2 cellular contexts compared by ENCODE assay signal in genomic region chr15:74133071-74133702, GRCh38.
TF ChIP-seq lines count a peak whose summit lies in the region.

No MANE protein-coding gene starts in this region.

TF ChIP-seq in WTC11, 78 proteins besides CTCF, POLR2A, EP300 and RAD21 (continued from another document and continues in another):
- TF ChIP-seq, protein P1, sequence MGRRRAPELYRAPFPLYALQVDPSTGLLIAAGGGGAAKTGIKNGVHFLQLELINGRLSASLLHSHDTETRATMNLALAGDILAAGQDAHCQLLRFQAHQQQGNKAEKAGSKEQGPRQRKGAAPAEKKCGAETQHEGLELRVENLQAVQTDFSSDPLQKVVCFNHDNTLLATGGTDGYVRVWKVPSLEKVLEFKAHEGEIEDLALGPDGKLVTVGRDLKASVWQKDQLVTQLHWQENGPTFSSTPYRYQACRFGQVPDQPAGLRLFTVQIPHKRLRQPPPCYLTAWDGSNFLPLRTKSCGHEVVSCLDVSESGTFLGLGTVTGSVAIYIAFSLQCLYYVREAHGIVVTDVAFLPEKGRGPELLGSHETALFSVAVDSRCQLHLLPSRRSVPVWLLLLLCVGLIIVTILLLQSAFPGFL (CRISPR knock-in tag; IDR thresholded peaks at IDR 0.05; ENCODE audit: borderline replicate concordance) = no peak
- TF ChIP-seq AR (CRISPR knock-in tag; IDR thresholded peaks at IDR 0.05) (no peak), TP53 (CRISPR knock-in tag; IDR thresholded peaks at IDR 0.05) (peak; percentile 70; the same call in 1 of the 2 replicates), JUN (CRISPR knock-in tag; IDR thresholded peaks at IDR 0.05) (no peak), RELA (CRISPR knock-in tag; IDR thresholded peaks at IDR 0.05; ENCODE audit: borderline replicate concordance) (0 out of 2 replicates have a peak, but pooled peaks have one; percentile 28), ZNF232 (CRISPR knock-in tag; IDR thresholded peaks at IDR 0.05) (no peak), ZNF281 (CRISPR knock-in tag; IDR thresholded peaks at IDR 0.05) (peak; percentile 83), NR3C1 (CRISPR knock-in tag; conservative IDR thresholded peaks at IDR 0.05; ENCODE audit: low read depth) (peak; percentile 84; the same call in 1 of the 2 replicates), SP1 (CRISPR knock-in tag; conservative IDR thresholded peaks at IDR 0.05) (no peak), ZNF423 (CRISPR knock-in tag; IDR thresholded peaks at IDR 0.05) (no peak)
- TF ChIP-seq, protein P2, sequence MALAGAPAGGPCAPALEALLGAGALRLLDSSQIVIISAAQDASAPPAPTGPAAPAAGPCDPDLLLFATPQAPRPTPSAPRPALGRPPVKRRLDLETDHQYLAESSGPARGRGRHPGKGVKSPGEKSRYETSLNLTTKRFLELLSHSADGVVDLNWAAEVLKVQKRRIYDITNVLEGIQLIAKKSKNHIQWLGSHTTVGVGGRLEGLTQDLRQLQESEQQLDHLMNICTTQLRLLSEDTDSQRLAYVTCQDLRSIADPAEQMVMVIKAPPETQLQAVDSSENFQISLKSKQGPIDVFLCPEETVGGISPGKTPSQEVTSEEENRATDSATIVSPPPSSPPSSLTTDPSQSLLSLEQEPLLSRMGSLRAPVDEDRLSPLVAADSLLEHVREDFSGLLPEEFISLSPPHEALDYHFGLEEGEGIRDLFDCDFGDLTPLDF (CRISPR knock-in tag; IDR thresholded peaks at IDR 0.05) = 0 out of 2 replicates have a peak, but pooled peaks have one; percentile 29
- TF ChIP-seq, protein P3, sequence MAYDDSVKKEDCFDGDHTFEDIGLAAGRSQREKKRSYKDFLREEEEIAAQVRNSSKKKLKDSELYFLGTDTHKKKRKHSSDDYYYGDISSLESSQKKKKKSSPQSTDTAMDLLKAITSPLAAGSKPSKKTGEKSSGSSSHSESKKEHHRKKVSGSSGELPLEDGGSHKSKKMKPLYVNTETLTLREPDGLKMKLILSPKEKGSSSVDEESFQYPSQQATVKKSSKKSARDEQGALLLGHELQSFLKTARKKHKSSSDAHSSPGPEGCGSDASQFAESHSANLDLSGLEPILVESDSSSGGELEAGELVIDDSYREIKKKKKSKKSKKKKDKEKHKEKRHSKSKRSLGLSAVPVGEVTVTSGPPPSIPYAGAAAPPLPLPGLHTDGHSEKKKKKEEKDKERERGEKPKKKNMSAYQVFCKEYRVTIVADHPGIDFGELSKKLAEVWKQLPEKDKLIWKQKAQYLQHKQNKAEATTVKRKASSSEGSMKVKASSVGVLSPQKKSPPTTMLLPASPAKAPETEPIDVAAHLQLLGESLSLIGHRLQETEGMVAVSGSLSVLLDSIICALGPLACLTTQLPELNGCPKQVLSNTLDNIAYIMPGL (CRISPR knock-in tag; IDR thresholded peaks at IDR 0.05) = peak; percentile 67; the same call in 1 of the 2 replicates
- TF ChIP-seq, protein P4, sequence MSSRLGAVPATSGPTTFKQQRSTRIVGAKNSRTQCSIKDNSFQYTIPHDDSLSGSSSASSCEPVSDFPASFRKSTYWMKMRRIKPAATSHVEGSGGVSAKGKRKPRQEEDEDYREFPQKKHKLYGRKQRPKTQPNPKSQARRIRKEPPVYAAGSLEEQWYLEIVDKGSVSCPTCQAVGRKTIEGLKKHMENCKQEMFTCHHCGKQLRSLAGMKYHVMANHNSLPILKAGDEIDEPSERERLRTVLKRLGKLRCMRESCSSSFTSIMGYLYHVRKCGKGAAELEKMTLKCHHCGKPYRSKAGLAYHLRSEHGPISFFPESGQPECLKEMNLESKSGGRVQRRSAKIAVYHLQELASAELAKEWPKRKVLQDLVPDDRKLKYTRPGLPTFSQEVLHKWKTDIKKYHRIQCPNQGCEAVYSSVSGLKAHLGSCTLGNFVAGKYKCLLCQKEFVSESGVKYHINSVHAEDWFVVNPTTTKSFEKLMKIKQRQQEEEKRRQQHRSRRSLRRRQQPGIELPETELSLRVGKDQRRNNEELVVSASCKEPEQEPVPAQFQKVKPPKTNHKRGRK (CRISPR knock-in tag; IDR thresholded peaks at IDR 0.05; ENCODE audit: borderline replicate concordance) = no peak

TF ChIP-seq in SK-N-SH treated with all-trans-retinoic acid at 6 μM for 48 hours, 23 proteins besides CTCF, POLR2A, EP300 and RAD21 (continued from another document):
- TF ChIP-seq, protein P5, sequence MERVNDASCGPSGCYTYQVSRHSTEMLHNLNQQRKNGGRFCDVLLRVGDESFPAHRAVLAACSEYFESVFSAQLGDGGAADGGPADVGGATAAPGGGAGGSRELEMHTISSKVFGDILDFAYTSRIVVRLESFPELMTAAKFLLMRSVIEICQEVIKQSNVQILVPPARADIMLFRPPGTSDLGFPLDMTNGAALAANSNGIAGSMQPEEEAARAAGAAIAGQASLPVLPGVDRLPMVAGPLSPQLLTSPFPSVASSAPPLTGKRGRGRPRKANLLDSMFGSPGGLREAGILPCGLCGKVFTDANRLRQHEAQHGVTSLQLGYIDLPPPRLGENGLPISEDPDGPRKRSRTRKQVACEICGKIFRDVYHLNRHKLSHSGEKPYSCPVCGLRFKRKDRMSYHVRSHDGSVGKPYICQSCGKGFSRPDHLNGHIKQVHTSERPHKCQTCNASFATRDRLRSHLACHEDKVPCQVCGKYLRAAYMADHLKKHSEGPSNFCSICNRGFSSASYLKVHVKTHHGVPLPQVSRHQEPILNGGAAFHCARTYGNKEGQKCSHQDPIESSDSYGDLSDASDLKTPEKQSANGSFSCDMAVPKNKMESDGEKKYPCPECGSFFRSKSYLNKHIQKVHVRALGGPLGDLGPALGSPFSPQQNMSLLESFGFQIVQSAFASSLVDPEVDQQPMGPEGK (CRISPR knock-in tag; IDR thresholded peaks at IDR 0.05; ENCODE audit: borderline replicate concordance) = no peak
